Comparison of ENCODE assay signal across 8 cellular contexts in the genomic region with DNA sequence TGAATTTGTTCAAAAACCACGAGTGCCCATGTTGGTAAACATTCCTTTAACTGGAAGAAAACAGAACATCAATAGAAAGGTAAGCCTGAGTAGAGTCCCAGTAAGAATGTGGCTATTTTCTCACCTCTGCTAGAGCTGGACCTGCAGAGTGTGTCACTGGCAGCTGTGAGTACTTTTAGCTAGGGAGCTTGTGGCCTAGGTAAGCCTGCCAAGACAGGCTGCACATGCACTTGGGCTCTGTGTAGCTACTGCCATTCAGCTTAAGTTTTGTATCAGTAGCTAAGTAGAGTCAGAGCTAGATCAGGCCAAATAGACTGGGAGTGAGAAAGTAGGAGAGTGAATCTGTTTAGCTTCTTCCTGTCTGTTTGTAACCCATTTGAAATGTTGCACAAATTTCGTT. TPM values are rescaled to one million over a fixed set of nuclear protein-coding genes. Genes with fewer than 3 reads are reported as not detected.
DNase-seq lines count a peak whose midpoint lies in the region; ATAC-seq and TF ChIP-seq lines count a peak whose summit lies in the region.

No MANE protein-coding gene starts in this region.

- H3K4me3 ChIP-seq in fibroblast of the aortic adventitia (ENCODE audit: low read depth, low read length), result no peak overlapping the region

- peak; percentile 65 for ATAC-seq in GM18519 (IDR thresholded peaks at IDR 0.05; ENCODE audit: low FRiP score, unreplicated experiment)
- ATAC-seq in HG03575 (IDR thresholded peaks at IDR 0.05; ENCODE audit: extremely low read depth, insufficient number of reproducible peaks, low FRiP score, unreplicated experiment), result peak; percentile 56

- TF ChIP-seq CTCF in fibroblast of the aortic adventitia (IDR thresholded peaks at IDR 0.05; ENCODE audit: insufficient read depth, low read length), result no peak

- DNase-seq in AG08395 (ENCODE audit: low spot score), result peak; percentile 8
- DNase-seq in fibroblast of the aortic adventitia (ENCODE audit: low read depth), result peak; percentile 51
- no peak for DNase-seq in NCI-H1436 treated with DMSO at 0.1 percent for 48 hours (lab: John Stamatoyannopoulos, UW)
- DNase-seq in NCI-H2171 treated with DMSO at 0.1 percent for 48 hours (lab: John Stamatoyannopoulos, UW), result no peak
- DNase-seq in NCI-H526 treated with DMSO at 0.1 percent for 48 hours (lab: John Stamatoyannopoulos, UW), result no peak
- DNase-seq in NCI-H1694 treated with DMSO at 0.1 percent for 48 hours (lab: John Stamatoyannopoulos, UW), result no peak

RNA-seq across cellular contexts. Expression of a gene that starts 35.3 kb away (rescaled TPM):
- total RNA-seq in fibroblast of the aortic adventitia (ENCODE audit: low replicate concordance), result 86.1 and 264 TPM in 2 replicates

Comparison
In these comparisons a context has a peak if more than half of its experiments do, and no peak if none do; other contexts are left out.
1. DNase-seq: peak in AG08395 (single experiment) and fibroblast of the aortic adventitia (single experiment); none in NCI-H1436 treated with DMSO at 0.1 percent for 48 hours (single experiment), NCI-H2171 treated with DMSO at 0.1 percent for 48 hours (single experiment), NCI-H526 treated with DMSO at 0.1 percent for 48 hours (single experiment) and NCI-H1694 treated with DMSO at 0.1 percent for 48 hours (single experiment).